In genomic region chr20:53735536-53736050, GRCh38 we compare ENCODE assay signal across 9 cellular contexts.
DNase-seq lines count a peak whose midpoint lies in the region; ATAC-seq and TF ChIP-seq lines count a peak whose summit lies in the region.
"Had no signal": no experiment of that assay in that cellular context is flagged by ENCODE, and none has a peak within 500 bp of the region (broad histone marks: within the 10 kb centered on the region; RNA-seq: fewer than 3 reads in every experiment).

No MANE protein-coding gene starts in this region.

- H3K27ac ChIP-seq in foreskin keratinocyte: peak overlapping the region; percentile 88

- H3K4me1 ChIP-seq in foreskin keratinocyte: peaks cover 46% of the 10 kb centered on the region

- in situ Hi-C loops in ACHN (cut with HindIII; ENCODE audit: low pct_ligation_motif_present, low pct_unique_long_range_greater_than_20kb, low sequenced_read_pairs): no loop called here

- ATAC-seq in foreskin keratinocyte: peak; percentile 77
- no peak for ATAC-seq in HG02840 (IDR thresholded peaks at IDR 0.05; ENCODE audit: low FRiP score, unreplicated experiment)
- no peak for ATAC-seq in HG03457 (IDR thresholded peaks at IDR 0.05; ENCODE audit: unreplicated experiment)

- H3K27me3 ChIP-seq in foreskin keratinocyte: no peaks in the 10 kb centered on the region

- DNase-seq in ACHN (peak; percentile 38), HK-2 (ENCODE audit: unreplicated experiment) (peak; percentile 79), SW480 (ENCODE audit: low spot score) (peak; percentile 86), foreskin keratinocyte (peak; percentile 88 to 94), HuH-7 (ENCODE audit: low spot score) (no peak), ecto neural progenitor cell (ENCODE audit: low spot score) (no peak)
- DNase-seq: NCI-H2029 had no signal

- TF ChIP-seq CTCF in foreskin keratinocyte (conservative IDR thresholded peaks at IDR 0.05): no peak

Comparison
In these comparisons a context has a peak if more than half of its experiments do, and no peak if none do; other contexts are left out.
1. DNase-seq: peak in ACHN (single experiment), HK-2 (single experiment), SW480 (single experiment) and foreskin keratinocyte (2 of 2); none in HuH-7 (single experiment) and ecto neural progenitor cell (single experiment).